ENCODE assay signal across 15 cellular contexts in genomic region chr7:30184804-30185487, GRCh38. TPM values are rescaled to one million over a fixed set of nuclear protein-coding genes. Genes with fewer than 3 reads are reported as not detected.
A peak's percentile ranks its signal among the peaks of the same experiment; 100 is the strongest.
DNase-seq lines count a peak whose midpoint lies in the region; ATAC-seq, FAIRE-seq and TF ChIP-seq lines count a peak whose summit lies in the region.
"Had no signal": no experiment of that assay in that cellular context is flagged by ENCODE, and none has a peak within 500 bp of the region (broad histone marks: within the 10 kb centered on the region; RNA-seq: fewer than 3 reads in every experiment).

No MANE protein-coding gene starts in this region.

- 62% methylated on average over 4 of the region's 4 CpGs for WGBS in right cardiac atrium
- WGBS in spleen, 5 donors = 58 to 69% (median 61%) methylated on average over 4 of the region's 4 CpGs

- H3K27ac ChIP-seq in right cardiac atrium (ENCODE audit: low read length) (peak overlapping the region; percentile 69), spleen (peak overlapping the region in 6 of 8 donors; percentile 30 to 79 (median 66)), Peyer's patch (no peak overlapping the region)
- H3K27ac ChIP-seq: neural progenitor cell, SJSA1 had no signal

- no peaks in the 10 kb centered on the region for H3K27me3 ChIP-seq in right cardiac atrium (ENCODE audit: control insufficient read depth, insufficient read depth)
- no peaks in the 10 kb centered on the region for H3K27me3 ChIP-seq in spleen (replicated peaks in 1 of 7)
- no peaks in the 10 kb centered on the region for H3K27me3 ChIP-seq in Peyer's patch
- H3K27me3 ChIP-seq: neural progenitor cell, SJSA1 had no signal

- intact Hi-C loops in right cardiac atrium (cut with DNase I) (no loop called here), spleen (cut with DNase I; ENCODE audit: low total_unique reads) (no loop called here)

- no peaks in the 10 kb centered on the region for H3K36me3 ChIP-seq in spleen
- no peaks in the 10 kb centered on the region for H3K36me3 ChIP-seq in Peyer's patch
- H3K36me3 ChIP-seq: neural progenitor cell, SJSA1 had no signal

- FAIRE-seq in urothelium cell line (lab: Jason Lieb, UNC) = no peak

- ATAC-seq in right cardiac atrium (peak; percentile 86 to 90), GM19397 (IDR thresholded peaks at IDR 0.05; ENCODE audit: unreplicated experiment) (no peak)
- ATAC-seq: activated naive CD4-positive, alpha-beta T cell treated with anti-CD3 and anti-CD28 coated beads, Interleukin-2, amount 50 U/mL, for 72 hours had no signal

- H3K4me3 ChIP-seq in GM12865 (ENCODE audit: low read depth, low read length) (no peak overlapping the region), right cardiac atrium (ENCODE audit: low read length) (no peak overlapping the region), spleen (no peak overlapping the region), Peyer's patch (no peak overlapping the region)
- H3K4me3 ChIP-seq: neural progenitor cell, SJSA1 had no signal

- H3K9me3 ChIP-seq in right cardiac atrium (ENCODE audit: control insufficient read depth, low read length) = no peaks in the 10 kb centered on the region
- peaks cover 0 to 32% (median 24%) of the 10 kb centered on the region in 8 donors for H3K9me3 ChIP-seq in spleen
- peaks cover 0 to 4% (median 0%) of the 10 kb centered on the region in 4 donors for H3K9me3 ChIP-seq in Peyer's patch
- H3K9me3 ChIP-seq: SJSA1 had no signal

- no peak for TF ChIP-seq CTCF in GM12865 (IDR thresholded peaks at IDR 0.05; ENCODE audit: insufficient read depth, low read depth, low read length, missing control alignments)
- TF ChIP-seq CTCF in spleen (IDR thresholded peaks at IDR 0.05 in 8 of 11, conservative IDR thresholded peaks at IDR 0.05 in 3 of 11) = no peak
- no peak for TF ChIP-seq CTCF in Peyer's patch (IDR thresholded peaks at IDR 0.05)

- H3K4me1 ChIP-seq in right cardiac atrium (ENCODE audit: control insufficient read depth, insufficient read depth, low read length) = peaks cover 9% of the 10 kb centered on the region
- peaks cover 0 to 15% (median 4%) of the 10 kb centered on the region in 6 donors for H3K4me1 ChIP-seq in spleen
- no peaks in the 10 kb centered on the region for H3K4me1 ChIP-seq in Peyer's patch
- H3K4me1 ChIP-seq: SJSA1 had no signal

- peak; percentile 15 for DNase-seq in GM12865 (ENCODE audit: low read depth)
- peak; percentile 52 for DNase-seq in SKM-1 treated with dmso at 0.1 percent for 144 hours (lab: John Stamatoyannopoulos, UW; ENCODE audit: unreplicated experiment)
- DNase-seq in right cardiac atrium = peak in 2 of 3 donors; percentile 61 to 65
- no peak for DNase-seq in spleen
- DNase-seq in activated CD4-positive, alpha-beta T cell treated with anti-CD3 and anti-CD28 coated beads for 48 hours = no peak
- no peak for DNase-seq in urothelium cell line (ENCODE audit: low spot score)
- no peak for DNase-seq in Peyer's patch
- DNase-seq: activated CD4-positive, alpha-beta T cell treated with anti-CD3 and anti-CD28 coated beads, Interleukin-2, amount 10 ng/mL, durations not matched to agents 7 days and 5 days; CD4-positive, CD25-positive, alpha-beta regulatory T cell; endodermal cell; stimulated activated CD4-positive, alpha-beta T cell treated with anti-CD3 and anti-CD28 coated beads, Interleukin-4, amount 100 ng/mL, for 4 hours had no signal

- TF ChIP-seq POLR2A in spleen (IDR thresholded peaks at IDR 0.05) (no peak), Peyer's patch (IDR thresholded peaks at IDR 0.05) (no peak)

RNA-seq across cellular contexts. Expression of gene MTURN, which starts 50.2 kb away (rescaled TPM):
- 10 to 100 TPM; 25.3 to 50.8 (median 33.4) TPM for total RNA-seq in right cardiac atrium
- polyA plus RNA-seq in right cardiac atrium = 15.0 TPM
- total RNA-seq in spleen = 10 to 100 TPM; 11.8 to 36.6 (median 17.0) TPM
- polyA plus RNA-seq in spleen = 1 to 10 TPM; 6.3 to 7.4 (median 6.5) TPM
- 10 to 100 TPM in 3 of 4 donors, 1 to 10 TPM in 1; 2.3 to 18.2 (median 13.8) TPM for total RNA-seq in Peyer's patch

Comparison
In these comparisons a context has a peak if more than half of its experiments do, and no peak if none do; other contexts are left out.
1. DNase-seq: peak in GM12865 (single experiment), SKM-1 treated with dmso at 0.1 percent for 144 hours (single experiment) and right cardiac atrium (2 of 3); none in spleen (single experiment), activated CD4-positive, alpha-beta T cell treated with anti-CD3 and anti-CD28 coated beads for 48 hours (single experiment), urothelium cell line (single experiment) and Peyer's patch (0 of 3).
2. H3K27ac ChIP-seq: peak in right cardiac atrium (single experiment) and spleen (6 of 8); none in Peyer's patch (0 of 4).